In genomic region chr19:40884187-40884931, GRCh38 we compare ENCODE assay signal across 18 cellular contexts. TPM values are rescaled to one million over a fixed set of nuclear protein-coding genes. Genes with fewer than 3 reads are reported as not detected.
"Had no signal": no experiment of that assay in that cellular context is flagged by ENCODE, and none has a peak within 500 bp of the region (broad histone marks: within the 10 kb centered on the region; RNA-seq: fewer than 3 reads in every experiment).

No MANE protein-coding gene starts in this region.

RNA-seq across cellular contexts. Expression of gene CYP2A7, which starts 2.3 kb away (rescaled TPM):
- total RNA-seq: natural killer cell, osteoblast, progenitor cell of endocrine pancreas, renal cortical epithelial cell, right cardiac atrium, sciatic nerve, smooth muscle cell, spleen, stomach, subcutaneous adipose tissue, temporal lobe, thoracic aorta, thyroid gland, tibial nerve, ureter had no signal
- polyA plus RNA-seq: neural cell, psoas muscle, right cardiac atrium, smooth muscle cell, spleen, stomach had no signal

RNA-seq across cellular contexts. Expression of gene CYP2A6, which starts 34.1 kb away (rescaled TPM):
- total RNA-seq: natural killer cell, occipital lobe, osteoblast, progenitor cell of endocrine pancreas, renal cortical epithelial cell, right cardiac atrium, sciatic nerve, smooth muscle cell, stomach, temporal lobe, thoracic aorta, thyroid gland, ureter had no signal
- polyA plus RNA-seq: neural cell, psoas muscle, right cardiac atrium, smooth muscle cell, spleen, stomach had no signal
